ENCODE assay signal across 12 cellular contexts in the genomic region with DNA sequence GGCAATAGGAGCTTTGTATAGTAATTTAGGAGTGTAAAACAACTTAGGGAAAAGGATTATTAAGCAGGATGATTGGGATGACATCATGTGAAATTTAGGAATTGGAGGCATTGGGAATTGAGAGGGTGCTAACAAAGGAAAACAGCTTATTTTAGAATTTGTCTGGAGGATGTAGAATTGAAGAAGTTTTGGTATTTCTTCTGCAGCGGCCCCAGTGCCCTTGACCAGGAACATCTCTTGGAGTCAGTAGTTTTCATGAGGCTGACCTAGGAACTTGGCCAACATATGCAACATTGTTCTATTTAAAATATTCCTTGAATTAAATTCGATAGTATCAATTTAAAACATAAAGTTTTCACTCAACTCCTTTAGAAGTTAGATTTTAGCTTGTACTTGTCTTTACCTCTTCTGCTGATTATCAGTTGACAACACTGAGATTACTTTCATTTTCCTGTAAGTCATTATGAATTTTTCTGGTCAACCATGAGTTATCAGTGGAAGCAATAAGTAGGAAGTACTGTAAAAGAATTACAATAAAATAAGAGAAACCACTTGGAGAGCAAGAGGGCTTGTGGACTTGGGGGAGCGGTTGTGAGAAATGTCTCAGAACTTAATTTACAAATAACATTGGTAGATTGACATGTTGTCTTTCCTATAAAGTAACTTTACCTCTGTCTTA. TPM values are rescaled to one million over a fixed set of nuclear protein-coding genes. Genes with fewer than 3 reads are reported as not detected.
A peak's percentile ranks its signal among the peaks of the same experiment; 100 is the strongest.
DNase-seq lines count a peak whose midpoint lies in the region; ATAC-seq lines count a peak whose summit lies in the region.
"Had no signal": no experiment of that assay in that cellular context is flagged by ENCODE, and none has a peak within 500 bp of the region (broad histone marks: within the 10 kb centered on the region; RNA-seq: fewer than 3 reads in every experiment).

No MANE protein-coding gene starts in this region.

- no peak overlapping the region for H3K4me3 Mint-ChIP-seq in activated naive CD4-positive, alpha-beta T cell treated with anti-CD3 and anti-CD28 coated beads, Interleukin-2, amount 10 ng/mL, durations not matched to agents 7 days and 5 days
- no peak overlapping the region for H3K4me3 Mint-ChIP-seq in activated CD4-positive, alpha-beta memory T cell treated with anti-CD3 and anti-CD28 coated beads for 36 hours
- H3K4me3 Mint-ChIP-seq in stimulated activated naive CD8-positive, alpha-beta T cell treated with anti-CD3 and anti-CD28 coated beads, Interleukin-15, amount 100 ng/mL, for 72 hours: peak overlapping the region; percentile 55 to 62
- H3K4me3 Mint-ChIP-seq: activated B cell treated with CpG ODN at 0.5 μM for 24 hours had no signal

- H3K27ac Mint-ChIP-seq in activated naive CD4-positive, alpha-beta T cell treated with anti-CD3 and anti-CD28 coated beads, Interleukin-2, amount 10 ng/mL, durations not matched to agents 7 days and 5 days: peak overlapping the region; percentile 58
- peak overlapping the region; percentile 53 for H3K27ac Mint-ChIP-seq in activated CD4-positive, alpha-beta memory T cell treated with anti-CD3 and anti-CD28 coated beads for 36 hours
- peak overlapping the region; percentile 90 to 95 for H3K27ac Mint-ChIP-seq in stimulated activated naive CD8-positive, alpha-beta T cell treated with anti-CD3 and anti-CD28 coated beads, Interleukin-15, amount 100 ng/mL, for 72 hours
- H3K27ac Mint-ChIP-seq: activated B cell treated with CpG ODN at 0.5 μM for 24 hours had no signal

- no peaks in the 10 kb centered on the region for H3K9me3 Mint-ChIP-seq in activated naive CD4-positive, alpha-beta T cell treated with anti-CD3 and anti-CD28 coated beads, Interleukin-2, amount 10 ng/mL, durations not matched to agents 7 days and 5 days
- H3K9me3 Mint-ChIP-seq in activated CD4-positive, alpha-beta memory T cell treated with anti-CD3 and anti-CD28 coated beads for 36 hours: no peaks in the 10 kb centered on the region
- H3K9me3 Mint-ChIP-seq in stimulated activated naive CD8-positive, alpha-beta T cell treated with anti-CD3 and anti-CD28 coated beads, Interleukin-15, amount 100 ng/mL, for 72 hours: no peaks in the 10 kb centered on the region
- H3K9me3 Mint-ChIP-seq: activated B cell treated with CpG ODN at 0.5 μM for 24 hours had no signal

- peaks cover 40% of the 10 kb centered on the region for H3K36me3 Mint-ChIP-seq in activated naive CD4-positive, alpha-beta T cell treated with anti-CD3 and anti-CD28 coated beads, Interleukin-2, amount 10 ng/mL, durations not matched to agents 7 days and 5 days
- peaks cover 21% of the 10 kb centered on the region for H3K36me3 Mint-ChIP-seq in activated CD4-positive, alpha-beta memory T cell treated with anti-CD3 and anti-CD28 coated beads for 36 hours

- POLR2A ChIA-PET in activated CD4-positive, alpha-beta memory T cell treated with anti-CD3 and anti-CD28 coated beads for 36 hours (lab: Charles Lee): no interaction called here

- no peaks in the 10 kb centered on the region for H3K27me3 Mint-ChIP-seq in activated naive CD4-positive, alpha-beta T cell treated with anti-CD3 and anti-CD28 coated beads, Interleukin-2, amount 10 ng/mL, durations not matched to agents 7 days and 5 days
- H3K27me3 Mint-ChIP-seq in activated CD4-positive, alpha-beta memory T cell treated with anti-CD3 and anti-CD28 coated beads for 36 hours: no peaks in the 10 kb centered on the region
- no peaks in the 10 kb centered on the region for H3K27me3 Mint-ChIP-seq in stimulated activated naive CD8-positive, alpha-beta T cell treated with anti-CD3 and anti-CD28 coated beads, Interleukin-15, amount 100 ng/mL, for 72 hours
- H3K27me3 Mint-ChIP-seq: activated B cell treated with CpG ODN at 0.5 μM for 24 hours had no signal

- H3K4me1 Mint-ChIP-seq in activated naive CD4-positive, alpha-beta T cell treated with anti-CD3 and anti-CD28 coated beads, Interleukin-2, amount 10 ng/mL, durations not matched to agents 7 days and 5 days: peaks cover 49% of the 10 kb centered on the region
- H3K4me1 Mint-ChIP-seq in activated CD4-positive, alpha-beta memory T cell treated with anti-CD3 and anti-CD28 coated beads for 36 hours (ENCODE audit: low read depth): peaks cover 75% of the 10 kb centered on the region
- peaks cover 62% of the 10 kb centered on the region for H3K4me1 Mint-ChIP-seq in stimulated activated naive CD8-positive, alpha-beta T cell treated with anti-CD3 and anti-CD28 coated beads, Interleukin-15, amount 100 ng/mL, for 72 hours

- DNase-seq in activated naive CD4-positive, alpha-beta T cell treated with anti-CD3 and anti-CD28 coated beads, Interleukin-2, amount 10 ng/mL, durations not matched to agents 7 days and 5 days: no peak
- no peak for DNase-seq in activated naive CD4-positive, alpha-beta T cell treated with Interleukin-2 at 50 U/mL for 16 hours
- no peak for DNase-seq in activated CD4-positive, alpha-beta memory T cell treated with anti-CD3 and anti-CD28 coated beads for 36 hours
- DNase-seq in fibroblast of peridontal ligament (ENCODE audit: extremely low read depth) (peak; percentile 18), 8988T (no peak), NCI-H2196 (lab: John Stamatoyannopoulos, UW; ENCODE audit: unreplicated experiment) (no peak), NCI-H526 treated with DMSO at 0.1 percent for 48 hours (lab: John Stamatoyannopoulos, UW) (no peak)
- no peak for DNase-seq in stimulated activated naive CD8-positive, alpha-beta T cell treated with anti-CD3 and anti-CD28 coated beads, Interleukin-15, amount 100 ng/mL, for 72 hours
- DNase-seq: activated B cell treated with CpG ODN at 0.5 μM for 24 hours, body of pancreas, dermis blood vessel endothelial cell, NCI-H748 treated with DMSO at 0.1 percent for 48 hours had no signal

- intact Hi-C loops in activated CD4-positive, alpha-beta memory T cell treated with anti-CD3 and anti-CD28 coated beads for 36 hours (cut with micrococcal nuclease): no loop called here

- CTCF ChIA-PET in activated naive CD4-positive, alpha-beta T cell treated with anti-CD3 and anti-CD28 coated beads, Interleukin-2, amount 10 ng/mL, durations not matched to agents 7 days and 5 days (lab: Charles Lee): no interaction called here
- CTCF ChIA-PET in activated CD4-positive, alpha-beta memory T cell treated with anti-CD3 and anti-CD28 coated beads for 36 hours (lab: Charles Lee): interaction anchor here (0.8 to 1.8 kb wide), 2 partner anchors 11 to 44 kb away, joined by 3 to 6 read pairs; no protein-coding TSS in a partner anchor

- no peak for ATAC-seq in stimulated activated naive CD8-positive, alpha-beta T cell treated with anti-CD3 and anti-CD28 coated beads, Interleukin-15, amount 100 ng/mL, for 72 hours
- ATAC-seq: body of pancreas had no signal

RNA-seq across cellular contexts. Expression of a gene that starts 52.8 kb away (rescaled TPM):
- 10 to 100 TPM; 47.6 to 51.1 TPM for total RNA-seq in activated CD4-positive, alpha-beta memory T cell treated with anti-CD3 and anti-CD28 coated beads for 36 hours

Comparison
In these comparisons a context has a peak if more than half of its experiments do, and no peak if none do; other contexts are left out.
1. H3K4me3 Mint-ChIP-seq: peak in stimulated activated naive CD8-positive, alpha-beta T cell treated with anti-CD3 and anti-CD28 coated beads, Interleukin-15, amount 100 ng/mL, for 72 hours (2 of 2); none in activated naive CD4-positive, alpha-beta T cell treated with anti-CD3 and anti-CD28 coated beads, Interleukin-2, amount 10 ng/mL, durations not matched to agents 7 days and 5 days (single experiment) and activated CD4-positive, alpha-beta memory T cell treated with anti-CD3 and anti-CD28 coated beads for 36 hours (single experiment).
2. Peak in every context shown above with its lines, with median percentiles within 50 percentile points of each other: H3K27ac Mint-ChIP-seq.